In the genomic region with DNA sequence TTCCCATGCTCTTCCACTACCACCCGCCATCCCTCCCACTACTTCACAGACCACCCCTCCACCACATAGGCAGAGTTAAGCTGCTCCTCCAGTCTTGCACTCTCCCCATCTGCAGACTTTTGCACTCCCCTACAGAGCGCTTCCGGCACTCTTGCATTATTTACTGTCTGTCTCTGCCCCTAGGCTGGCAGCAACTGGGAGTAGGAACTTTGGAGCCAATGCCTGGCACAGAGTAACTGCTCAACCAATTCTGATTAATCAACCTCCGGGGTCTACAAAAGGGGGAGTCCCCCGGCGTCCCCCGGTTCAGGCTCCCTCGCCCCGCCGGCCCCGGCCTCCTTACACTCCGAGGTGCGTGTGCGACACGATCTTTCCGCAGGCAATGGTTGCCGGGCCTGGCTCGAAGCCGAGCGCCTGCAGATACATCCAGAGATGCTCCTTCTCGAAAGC, we compare ENCODE assay signal across 8 cellular contexts. TPM values are rescaled to one million over a fixed set of nuclear protein-coding genes. Genes with fewer than 3 reads are reported as not detected.
DNase-seq lines count a peak whose midpoint lies in the region; ATAC-seq lines count a peak whose summit lies in the region.

No MANE protein-coding gene starts in this region.

- no peaks in the 10 kb centered on the region for H3K27me3 ChIP-seq in CD4-positive, alpha-beta memory T cell (ENCODE audit: insufficient read depth, low read length)

- no peaks in the 10 kb centered on the region for H3K9me3 ChIP-seq in CD4-positive, alpha-beta memory T cell (ENCODE audit: control insufficient read depth in 1 of 2, low read length in 2 of 2)
- no peaks in the 10 kb centered on the region for H3K9me3 ChIP-seq in SK-N-MC (ENCODE audit: low read depth, low read length)
- no peaks in the 10 kb centered on the region for H3K9me3 ChIP-seq in iPS-18c (ENCODE audit: control insufficient read depth, insufficient read depth, low read length)

- peak; percentile 16 for ATAC-seq in GM19397 (IDR thresholded peaks at IDR 0.05; ENCODE audit: unreplicated experiment)
- peak; percentile 35 for ATAC-seq in HG03432 (IDR thresholded peaks at IDR 0.05; ENCODE audit: unreplicated experiment)

- H3K4me1 Mint-ChIP-seq in CD4-positive, alpha-beta memory T cell: peaks cover 18 to 45% (median 25%) of the 10 kb centered on the region in 4 donors

- peak overlapping the region; percentile 73 to 74 for H3K4me3 ChIP-seq in CD4-positive, alpha-beta memory T cell (ENCODE audit: low read length in 2 of 2)
- peak overlapping the region; percentile 76 for H3K4me3 ChIP-seq in SK-N-MC
- peak overlapping the region; percentile 93 for H3K4me3 ChIP-seq in iPS-18c (ENCODE audit: insufficient read depth, low read depth, low read length)

- H3K27ac ChIP-seq in CD4-positive, alpha-beta memory T cell (ENCODE audit: low read depth, low read length): peak overlapping the region; percentile 74
- peak overlapping the region; percentile 82 for H3K27ac ChIP-seq in SK-N-MC

- peaks cover 3 to 25% of the 10 kb centered on the region in 2 donors for H3K36me3 Mint-ChIP-seq in CD4-positive, alpha-beta memory T cell

- H3K4me3 Mint-ChIP-seq in CD4-positive, alpha-beta memory T cell: peak overlapping the region; percentile 91 to 98 (median 98)

- H3K27ac Mint-ChIP-seq in CD4-positive, alpha-beta memory T cell: peak overlapping the region; percentile 91 to 98 (median 96)

- no peaks in the 10 kb centered on the region for H3K9me3 Mint-ChIP-seq in CD4-positive, alpha-beta memory T cell

- POLR2A ChIA-PET in CD4-positive, alpha-beta memory T cell (lab: Charles Lee; ENCODE audit: partially characterized antibody): interaction anchor here (0.6 to 1.7 kb wide), 11 partner anchors 9 to 278 kb away, joined by 3 to 9 read pairs (median 3); partner anchors contain the start of genes RPS6 and RRAGA

- DNase-seq in CD4-positive, alpha-beta memory T cell: peak; percentile 34 to 60 (median 43)
- peak; percentile 62 for DNase-seq in SK-N-MC (ENCODE audit: low read depth, low spot score)
- DNase-seq in astrocyte of the hippocampus (ENCODE audit: low read depth, low spot score): peak; percentile 20
- peak; percentile 16 for DNase-seq in stimulated activated CD4-positive, alpha-beta T cell treated with anti-CD3 and anti-CD28 coated beads, Interleukin-15, amount 100 ng/mL, for 24 hours
- DNase-seq in COLO829 (ENCODE audit: low spot score): no peak

- peak overlapping the region; percentile 92 for H3K9ac ChIP-seq in SK-N-MC (ENCODE audit: insufficient read length)

- H3K4me1 ChIP-seq in CD4-positive, alpha-beta memory T cell (ENCODE audit: insufficient read depth, low read length): peaks cover 32% of the 10 kb centered on the region

- H3K36me3 ChIP-seq in CD4-positive, alpha-beta memory T cell (ENCODE audit: insufficient read depth, low read length): no peaks in the 10 kb centered on the region
- peaks cover 23% of the 10 kb centered on the region for H3K36me3 ChIP-seq in SK-N-MC (ENCODE audit: insufficient read depth, low read length)

- no peaks in the 10 kb centered on the region for H3K27me3 Mint-ChIP-seq in CD4-positive, alpha-beta memory T cell

- CTCF ChIA-PET in CD4-positive, alpha-beta memory T cell (lab: Charles Lee; ENCODE audit: partially characterized antibody): interaction anchor here (0.6 to 1.8 kb wide), 2 partner anchors 53 to 72 kb away, joined by 3 to 12 read pairs; partner anchors contain the start of gene RRAGA

- intact Hi-C loops in CD4-positive, alpha-beta memory T cell (cut with micrococcal nuclease): loop anchor here (1.0 to 5.0 kb wide), 5 partner anchors 25 to 278 kb away; partner anchors contain the start of genes DENND4C, PLIN2, RPS6 and RRAGA

RNA-seq across cellular contexts. Expression of gene HAUS6, which starts 0.5 kb away (rescaled TPM):
- 10 to 100 TPM; 19.4 to 20.9 TPM for total RNA-seq in CD4-positive, alpha-beta memory T cell
- 1 to 10 TPM; 6.7 to 7.6 TPM for polyA plus RNA-seq in CD4-positive, alpha-beta memory T cell

RNA-seq across cellular contexts. Expression of gene PLIN2, which starts 25.1 kb away (rescaled TPM):
- 10 to 100 TPM; 52.6 to 57.7 TPM for total RNA-seq in CD4-positive, alpha-beta memory T cell
- polyA plus RNA-seq in CD4-positive, alpha-beta memory T cell: 100 to 1,000 TPM; 102 to 148 TPM

RNA-seq across cellular contexts. Expression of gene RRAGA, which starts 53.0 kb away (rescaled TPM):
- total RNA-seq in CD4-positive, alpha-beta memory T cell: 10 to 100 TPM; 57.4 to 58.0 TPM
- polyA plus RNA-seq in CD4-positive, alpha-beta memory T cell: 100 to 1,000 TPM; 106 to 110 TPM
